ENCODE assay signal across 21 cellular contexts in the genomic region with DNA sequence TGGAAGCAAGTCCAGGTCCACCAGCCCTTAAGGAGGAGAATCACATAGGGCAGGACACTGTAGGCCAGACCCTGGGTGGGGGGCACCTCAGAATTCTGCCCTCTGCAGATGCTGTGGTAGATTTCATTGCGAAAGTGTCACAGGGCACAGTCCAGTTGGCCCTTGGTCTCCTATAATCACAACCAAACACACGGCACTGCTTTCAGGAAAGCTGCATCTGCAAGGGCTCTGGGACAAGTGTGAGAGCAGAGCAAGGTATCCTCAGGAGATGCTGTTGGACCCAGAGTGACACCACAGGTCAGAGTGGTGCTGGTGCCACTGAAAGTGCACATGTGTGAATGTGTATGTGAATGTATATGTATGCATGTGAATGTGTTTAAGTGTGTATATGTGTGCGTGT.
"Had no signal": no experiment of that assay in that cellular context is flagged by ENCODE, and none has a peak within 500 bp of the region (broad histone marks: within the 10 kb centered on the region; RNA-seq: fewer than 3 reads in every experiment).

No MANE protein-coding gene starts in this region.

- H3K27me3 ChIP-seq: ascending aorta, body of pancreas had no signal

- H3K4me1 ChIP-seq: body of pancreas had no signal

- DNase-seq: activated CD4-positive, alpha-beta memory T cell treated with anti-CD3 and anti-CD28 coated beads, Interleukin-2, amount 10 ng/mL, durations not matched to agents 7 days and 5 days; activated CD4-positive, alpha-beta T cell treated with anti-CD3 and anti-CD28 coated beads for 36 hours; activated CD4-positive, alpha-beta T cell treated with anti-CD3 and anti-CD28 coated beads, Interleukin-2, amount 50 U/mL, for 1 hour; activated gamma-delta T cell; activated naive CD4-positive, alpha-beta T cell treated with anti-CD3 and anti-CD28 coated beads, Interleukin-2, amount 10 ng/mL, durations not matched to agents 7 days and 5 days; activated naive CD8-positive, alpha-beta T cell treated with anti-CD3 and anti-CD28 coated beads, Interleukin-2, amount 10 ng/mL, durations not matched to agents 7 days and 5 days; activated T-cell treated with anti-CD3 and anti-CD28 coated beads for 4 hours; activated T-cell treated with anti-CD3 and anti-CD28 coated beads, Interleukin-2, amount 50 U/mL, for 48 hours; Kasumi-1; KBM-7; NCI-H1048; NCI-H2081 treated with DMSO at 0.1 percent for 48 hours; NCI-H446; NCI-H524; T-helper 1 cell had no signal

- H3K27ac ChIP-seq: ascending aorta, body of pancreas, SK-N-MC, VCaP had no signal

- ATAC-seq: activated CD4-positive, alpha-beta T cell treated with anti-CD3 and anti-CD28 coated beads for 36 hours; activated T-helper 17 cell treated with anti-CD3 and anti-CD28 coated beads, Interleukin-2, amount 50 U/mL, for 72 hours; body of pancreas; Right ventricle myocardium inferior had no signal

- H3K36me3 ChIP-seq: ascending aorta had no signal

- H3K4me3 ChIP-seq: ascending aorta, body of pancreas, SK-N-MC had no signal

- H3K9me3 ChIP-seq: ascending aorta, body of pancreas had no signal
